In genomic region chr18:69162649-69163048, GRCh38 we compare ENCODE assay signal across 38 cellular contexts.
"Had no signal": no experiment of that assay in that cellular context is flagged by ENCODE, and none has a peak within 500 bp of the region (broad histone marks: within the 10 kb centered on the region; RNA-seq: fewer than 3 reads in every experiment).

No MANE protein-coding gene starts in this region.

- H3K9me3 Mint-ChIP-seq: activated B cell treated with CpG ODN at 0.5 μM for 24 hours; activated CD4-positive, alpha-beta memory T cell treated with anti-CD3 and anti-CD28 coated beads for 36 hours; activated CD4-positive, alpha-beta T cell treated with anti-CD3 and anti-CD28 coated beads, Interleukin-2, amount 10 ng/mL, durations not matched to agents 24 days and 14 days; activated CD8-positive, alpha-beta T cell treated with anti-CD3 and anti-CD28 coated beads for 36 hours; activated naive CD4-positive, alpha-beta T cell treated with anti-CD3 and anti-CD28 coated beads, Interleukin-2, amount 10 ng/mL, durations not matched to agents 7 days and 5 days; activated naive CD4-positive, alpha-beta T cell treated with anti-CD3 and anti-CD28 coated beads, Interleukin-2, amount 50 U/mL, for 24 hours; activated naive CD8-positive, alpha-beta T cell treated with anti-CD3 and anti-CD28 coated beads, Interleukin-2, amount 10 ng/mL, durations not matched to agents 7 days and 5 days; activated naive CD8-positive, alpha-beta T cell treated with anti-CD3 and anti-CD28 coated beads, Interleukin-2, amount 50 U/mL, for 24 hours; activated T-cell treated with anti-CD3 and anti-CD28 coated beads, Interleukin-2, amount 50 U/mL, for 4 hours; activated T-cell treated with anti-CD3 and anti-CD28 coated beads, Interleukin-2, amount 50 U/mL, for 72 hours; activated T-helper 1 cell treated with anti-CD3 and anti-CD28 coated beads, Interleukin-12 subunit alpha, Interleukin-12 subunit beta, Interleukin-2, Interleukin-4 antibody, amounts not matched to agents 30 ng/mL and 10 ng/mL and 1 ng/mL, durations not matched to agents 14 hours and 24 hours and 36 hours; activated T-helper 17 cell treated with anti-CD3 and anti-CD28 coated beads, Interleukin-2, amount 50 U/mL, for 72 hours; T-helper 1 cell treated with Interleukin-12 subunit alpha and Interleukin-12 subunit beta and Interleukin-4 antibody, amounts not matched to agents 30 μg/mL and 1 μg/mL, for 36 hours; T-helper 2 cell treated with Interferon-gamma antibody and Interleukin-4, amounts not matched to agents 5 μg/mL and 100 μg/mL, for 36 hours had no signal

- H3K36me3 ChIP-seq: ascending aorta, cardiac muscle cell had no signal

- H3K4me3 ChIP-seq: ascending aorta, cardiac muscle cell had no signal

- DNase-seq: activated B cell treated with CpG ODN at 0.5 μM for 24 hours; activated CD4-positive, alpha-beta memory T cell treated with anti-CD3 and anti-CD28 coated beads for 36 hours; activated CD4-positive, alpha-beta T cell treated with anti-CD3 and anti-CD28 coated beads for 4 hours; activated CD4-positive, alpha-beta T cell treated with anti-CD3 and anti-CD28 coated beads, Interleukin-2, amount 10 ng/mL, durations not matched to agents 24 days and 14 days; activated CD4-positive, alpha-beta T cell treated with anti-CD3 and anti-CD28 coated beads, Interleukin-2, amount 50 U/mL, for 1 hour; activated CD4-positive, alpha-beta T cell treated with anti-CD3 and anti-CD28 coated beads, Interleukin-2, amount 50 U/mL, for 4 hours; activated CD4-positive, CD25-positive, alpha-beta regulatory T cell treated with anti-CD3 and anti-CD28 coated beads, Interleukin-2, amount 50 U/mL, for 72 hours; activated CD8-positive, alpha-beta memory T cell treated with anti-CD3 and anti-CD28 coated beads, Interleukin-2, amount 50 U/mL, for 4 hours; activated CD8-positive, alpha-beta T cell treated with anti-CD3 and anti-CD28 coated beads for 36 hours; activated effector memory CD4-positive, alpha-beta T cell treated with anti-CD3 and anti-CD28 coated beads, Interleukin-2, amount 50 U/mL, for 16 hours; activated gamma-delta T cell treated with Interleukin-2 at 50 U/mL for 16 hours; activated naive CD4-positive, alpha-beta T cell; activated naive CD4-positive, alpha-beta T cell treated with anti-CD3 and anti-CD28 coated beads, Interleukin-2, amount 10 ng/mL, durations not matched to agents 7 days and 5 days; activated naive CD8-positive, alpha-beta T cell treated with anti-CD3 and anti-CD28 coated beads, Interleukin-2, amount 10 ng/mL, durations not matched to agents 7 days and 5 days; activated naive CD8-positive, alpha-beta T cell treated with anti-CD3 and anti-CD28 coated beads, Interleukin-2, amount 50 U/mL, for 24 hours; activated T-cell treated with anti-CD3 and anti-CD28 coated beads for 4 hours; activated T-cell treated with anti-CD3 and anti-CD28 coated beads, Interleukin-2, amount 50 U/mL, for 1 hour; activated T-cell treated with anti-CD3 and anti-CD28 coated beads, Interleukin-2, amount 50 U/mL, for 4 hours; activated T-cell treated with anti-CD3 and anti-CD28 coated beads, Interleukin-2, amount 50 U/mL, for 72 hours; amygdala; anterior cingulate cortex; caudate nucleus; cerebellar nuclear complex; T-helper 2 cell; T-helper 9 cell had no signal

- H3K4me3 Mint-ChIP-seq: activated B cell treated with CpG ODN at 0.5 μM for 24 hours; activated CD4-positive, alpha-beta memory T cell treated with anti-CD3 and anti-CD28 coated beads for 36 hours; activated CD4-positive, alpha-beta T cell treated with anti-CD3 and anti-CD28 coated beads, Interleukin-2, amount 10 ng/mL, durations not matched to agents 24 days and 14 days; activated CD8-positive, alpha-beta T cell treated with anti-CD3 and anti-CD28 coated beads for 36 hours; activated naive CD4-positive, alpha-beta T cell treated with anti-CD3 and anti-CD28 coated beads, Interleukin-2, amount 10 ng/mL, durations not matched to agents 7 days and 5 days; activated naive CD4-positive, alpha-beta T cell treated with anti-CD3 and anti-CD28 coated beads, Interleukin-2, amount 50 U/mL, for 24 hours; activated naive CD8-positive, alpha-beta T cell; activated naive CD8-positive, alpha-beta T cell treated with anti-CD3 and anti-CD28 coated beads, Interleukin-2, amount 10 ng/mL, durations not matched to agents 7 days and 5 days; activated naive CD8-positive, alpha-beta T cell treated with anti-CD3 and anti-CD28 coated beads, Interleukin-2, amount 50 U/mL, for 24 hours; activated T-cell treated with anti-CD3 and anti-CD28 coated beads, Interleukin-2, amount 50 U/mL, for 4 hours; activated T-cell treated with anti-CD3 and anti-CD28 coated beads, Interleukin-2, amount 50 U/mL, for 72 hours; activated T-helper 1 cell treated with anti-CD3 and anti-CD28 coated beads, Interleukin-12 subunit alpha, Interleukin-12 subunit beta, Interleukin-2, Interleukin-4 antibody, amounts not matched to agents 30 ng/mL and 10 ng/mL and 1 ng/mL, durations not matched to agents 14 hours and 24 hours and 36 hours; activated T-helper 17 cell treated with anti-CD3 and anti-CD28 coated beads, Interleukin-2, amount 50 U/mL, for 72 hours; central memory CD8-positive, alpha-beta T cell; T-helper 1 cell treated with Interleukin-12 subunit alpha and Interleukin-12 subunit beta and Interleukin-4 antibody, amounts not matched to agents 30 μg/mL and 1 μg/mL, for 36 hours; T-helper 2 cell treated with Interferon-gamma antibody and Interleukin-4, amounts not matched to agents 5 μg/mL and 100 μg/mL, for 36 hours had no signal

- H3K27me3 ChIP-seq: ascending aorta, cardiac muscle cell had no signal

- H3K27ac Mint-ChIP-seq: activated B cell treated with CpG ODN at 0.5 μM for 24 hours; activated CD4-positive, alpha-beta memory T cell treated with anti-CD3 and anti-CD28 coated beads for 36 hours; activated CD4-positive, alpha-beta T cell treated with anti-CD3 and anti-CD28 coated beads, Interleukin-2, amount 10 ng/mL, durations not matched to agents 24 days and 14 days; activated CD8-positive, alpha-beta T cell treated with anti-CD3 and anti-CD28 coated beads for 36 hours; activated naive CD4-positive, alpha-beta T cell treated with anti-CD3 and anti-CD28 coated beads, Interleukin-2, amount 10 ng/mL, durations not matched to agents 7 days and 5 days; activated naive CD4-positive, alpha-beta T cell treated with anti-CD3 and anti-CD28 coated beads, Interleukin-2, amount 50 U/mL, for 24 hours; activated naive CD8-positive, alpha-beta T cell; activated naive CD8-positive, alpha-beta T cell treated with anti-CD3 and anti-CD28 coated beads, Interleukin-2, amount 10 ng/mL, durations not matched to agents 7 days and 5 days; activated naive CD8-positive, alpha-beta T cell treated with anti-CD3 and anti-CD28 coated beads, Interleukin-2, amount 50 U/mL, for 24 hours; activated T-cell treated with anti-CD3 and anti-CD28 coated beads, Interleukin-2, amount 50 U/mL, for 72 hours; activated T-helper 1 cell treated with anti-CD3 and anti-CD28 coated beads, Interleukin-12 subunit alpha, Interleukin-12 subunit beta, Interleukin-2, Interleukin-4 antibody, amounts not matched to agents 30 ng/mL and 10 ng/mL and 1 ng/mL, durations not matched to agents 14 hours and 24 hours and 36 hours; activated T-helper 17 cell treated with anti-CD3 and anti-CD28 coated beads, Interleukin-2, amount 50 U/mL, for 72 hours; T-helper 1 cell treated with Interleukin-12 subunit alpha and Interleukin-12 subunit beta and Interleukin-4 antibody, amounts not matched to agents 30 μg/mL and 1 μg/mL, for 36 hours; T-helper 2 cell treated with Interferon-gamma antibody and Interleukin-4, amounts not matched to agents 5 μg/mL and 100 μg/mL, for 36 hours had no signal

- FAIRE-seq: bronchial epithelial cell, TTC549 had no signal

- H3K27ac ChIP-seq: ascending aorta, VCaP had no signal

- H3K9me3 ChIP-seq: ascending aorta had no signal

- ATAC-seq: activated CD8-positive, alpha-beta T cell treated with anti-CD3 and anti-CD28 coated beads for 36 hours; activated naive CD8-positive, alpha-beta T cell treated with anti-CD3 and anti-CD28 coated beads, Interleukin-2, amount 50 U/mL, for 24 hours; activated T-cell treated with anti-CD3 and anti-CD28 coated beads, Interleukin-2, amount 50 U/mL, for 4 hours; activated T-cell treated with anti-CD3 and anti-CD28 coated beads, Interleukin-2, amount 50 U/mL, for 72 hours; activated T-helper 17 cell treated with anti-CD3 and anti-CD28 coated beads, Interleukin-2, amount 50 U/mL, for 72 hours had no signal

- H3K4me1 Mint-ChIP-seq: activated B cell treated with CpG ODN at 0.5 μM for 24 hours; activated CD4-positive, alpha-beta T cell treated with anti-CD3 and anti-CD28 coated beads, Interleukin-2, amount 10 ng/mL, durations not matched to agents 24 days and 14 days; activated naive CD4-positive, alpha-beta T cell treated with anti-CD3 and anti-CD28 coated beads, Interleukin-2, amount 10 ng/mL, durations not matched to agents 7 days and 5 days; activated naive CD4-positive, alpha-beta T cell treated with anti-CD3 and anti-CD28 coated beads, Interleukin-2, amount 50 U/mL, for 24 hours; activated naive CD8-positive, alpha-beta T cell treated with anti-CD3 and anti-CD28 coated beads, Interleukin-2, amount 10 ng/mL, durations not matched to agents 7 days and 5 days; activated naive CD8-positive, alpha-beta T cell treated with anti-CD3 and anti-CD28 coated beads, Interleukin-2, amount 50 U/mL, for 24 hours; activated T-helper 17 cell treated with anti-CD3 and anti-CD28 coated beads, Interleukin-2, amount 50 U/mL, for 72 hours; central memory CD8-positive, alpha-beta T cell had no signal

- H3K27me3 Mint-ChIP-seq: activated B cell treated with CpG ODN at 0.5 μM for 24 hours; activated CD4-positive, alpha-beta memory T cell treated with anti-CD3 and anti-CD28 coated beads for 36 hours; activated CD4-positive, alpha-beta T cell treated with anti-CD3 and anti-CD28 coated beads, Interleukin-2, amount 10 ng/mL, durations not matched to agents 24 days and 14 days; activated naive CD4-positive, alpha-beta T cell treated with anti-CD3 and anti-CD28 coated beads, Interleukin-2, amount 10 ng/mL, durations not matched to agents 7 days and 5 days; activated naive CD4-positive, alpha-beta T cell treated with anti-CD3 and anti-CD28 coated beads, Interleukin-2, amount 50 U/mL, for 24 hours; activated naive CD8-positive, alpha-beta T cell; activated naive CD8-positive, alpha-beta T cell treated with anti-CD3 and anti-CD28 coated beads, Interleukin-2, amount 50 U/mL, for 24 hours; brain; central memory CD8-positive, alpha-beta T cell had no signal

- H3K4me1 ChIP-seq: ascending aorta had no signal

- H3K36me3 Mint-ChIP-seq: activated CD4-positive, alpha-beta memory T cell treated with anti-CD3 and anti-CD28 coated beads for 36 hours; activated naive CD4-positive, alpha-beta T cell treated with anti-CD3 and anti-CD28 coated beads, Interleukin-2, amount 10 ng/mL, durations not matched to agents 7 days and 5 days; activated naive CD4-positive, alpha-beta T cell treated with anti-CD3 and anti-CD28 coated beads, Interleukin-2, amount 50 U/mL, for 24 hours; activated naive CD8-positive, alpha-beta T cell; activated naive CD8-positive, alpha-beta T cell treated with anti-CD3 and anti-CD28 coated beads, Interleukin-2, amount 10 ng/mL, durations not matched to agents 7 days and 5 days; brain had no signal
